1 cellular context compared by ENCODE assay signal in the genomic region with DNA sequence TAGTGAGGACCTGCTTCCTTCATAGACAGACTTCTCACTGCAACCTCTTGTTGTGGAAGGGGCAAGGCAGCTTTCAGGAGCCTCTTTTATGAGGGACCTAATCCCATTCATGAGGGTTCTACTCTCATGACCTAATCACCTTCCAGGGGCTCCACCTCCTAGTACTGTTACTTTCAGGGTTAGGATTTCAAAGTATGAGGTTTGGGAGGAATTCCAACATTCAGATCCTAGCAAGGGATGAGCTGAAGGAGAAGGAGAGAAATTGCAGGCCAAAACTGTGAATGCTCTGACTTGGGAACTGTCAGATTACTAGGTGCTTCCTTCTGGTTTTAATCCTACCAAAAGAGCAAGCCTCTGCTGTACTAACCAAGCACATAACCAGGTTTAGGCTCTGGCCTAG.
TF ChIP-seq lines count a peak whose summit lies in the region.

No MANE protein-coding gene starts in this region.

TF ChIP-seq in GM12878, 131 proteins besides CTCF, POLR2A, EP300 and RAD21 (continued from another document):
- TF ChIP-seq, protein P1, sequence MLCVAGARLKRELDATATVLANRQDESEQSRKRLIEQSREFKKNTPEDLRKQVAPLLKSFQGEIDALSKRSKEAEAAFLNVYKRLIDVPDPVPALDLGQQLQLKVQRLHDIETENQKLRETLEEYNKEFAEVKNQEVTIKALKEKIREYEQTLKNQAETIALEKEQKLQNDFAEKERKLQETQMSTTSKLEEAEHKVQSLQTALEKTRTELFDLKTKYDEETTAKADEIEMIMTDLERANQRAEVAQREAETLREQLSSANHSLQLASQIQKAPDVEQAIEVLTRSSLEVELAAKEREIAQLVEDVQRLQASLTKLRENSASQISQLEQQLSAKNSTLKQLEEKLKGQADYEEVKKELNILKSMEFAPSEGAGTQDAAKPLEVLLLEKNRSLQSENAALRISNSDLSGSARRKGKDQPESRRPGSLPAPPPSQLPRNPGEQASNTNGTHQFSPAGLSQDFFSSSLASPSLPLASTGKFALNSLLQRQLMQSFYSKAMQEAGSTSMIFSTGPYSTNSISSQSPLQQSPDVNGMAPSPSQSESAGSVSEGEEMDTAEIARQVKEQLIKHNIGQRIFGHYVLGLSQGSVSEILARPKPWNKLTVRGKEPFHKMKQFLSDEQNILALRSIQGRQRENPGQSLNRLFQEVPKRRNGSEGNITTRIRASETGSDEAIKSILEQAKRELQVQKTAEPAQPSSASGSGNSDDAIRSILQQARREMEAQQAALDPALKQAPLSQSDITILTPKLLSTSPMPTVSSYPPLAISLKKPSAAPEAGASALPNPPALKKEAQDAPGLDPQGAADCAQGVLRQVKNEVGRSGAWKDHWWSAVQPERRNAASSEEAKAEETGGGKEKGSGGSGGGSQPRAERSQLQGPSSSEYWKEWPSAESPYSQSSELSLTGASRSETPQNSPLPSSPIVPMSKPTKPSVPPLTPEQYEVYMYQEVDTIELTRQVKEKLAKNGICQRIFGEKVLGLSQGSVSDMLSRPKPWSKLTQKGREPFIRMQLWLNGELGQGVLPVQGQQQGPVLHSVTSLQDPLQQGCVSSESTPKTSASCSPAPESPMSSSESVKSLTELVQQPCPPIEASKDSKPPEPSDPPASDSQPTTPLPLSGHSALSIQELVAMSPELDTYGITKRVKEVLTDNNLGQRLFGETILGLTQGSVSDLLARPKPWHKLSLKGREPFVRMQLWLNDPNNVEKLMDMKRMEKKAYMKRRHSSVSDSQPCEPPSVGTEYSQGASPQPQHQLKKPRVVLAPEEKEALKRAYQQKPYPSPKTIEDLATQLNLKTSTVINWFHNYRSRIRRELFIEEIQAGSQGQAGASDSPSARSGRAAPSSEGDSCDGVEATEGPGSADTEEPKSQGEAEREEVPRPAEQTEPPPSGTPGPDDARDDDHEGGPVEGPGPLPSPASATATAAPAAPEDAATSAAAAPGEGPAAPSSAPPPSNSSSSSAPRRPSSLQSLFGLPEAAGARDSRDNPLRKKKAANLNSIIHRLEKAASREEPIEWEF (IDR thresholded peaks at IDR 0.05; ENCODE audit: insufficient replicate concordance, low read depth, low read length), result no peak
- TF ChIP-seq, protein P2, sequence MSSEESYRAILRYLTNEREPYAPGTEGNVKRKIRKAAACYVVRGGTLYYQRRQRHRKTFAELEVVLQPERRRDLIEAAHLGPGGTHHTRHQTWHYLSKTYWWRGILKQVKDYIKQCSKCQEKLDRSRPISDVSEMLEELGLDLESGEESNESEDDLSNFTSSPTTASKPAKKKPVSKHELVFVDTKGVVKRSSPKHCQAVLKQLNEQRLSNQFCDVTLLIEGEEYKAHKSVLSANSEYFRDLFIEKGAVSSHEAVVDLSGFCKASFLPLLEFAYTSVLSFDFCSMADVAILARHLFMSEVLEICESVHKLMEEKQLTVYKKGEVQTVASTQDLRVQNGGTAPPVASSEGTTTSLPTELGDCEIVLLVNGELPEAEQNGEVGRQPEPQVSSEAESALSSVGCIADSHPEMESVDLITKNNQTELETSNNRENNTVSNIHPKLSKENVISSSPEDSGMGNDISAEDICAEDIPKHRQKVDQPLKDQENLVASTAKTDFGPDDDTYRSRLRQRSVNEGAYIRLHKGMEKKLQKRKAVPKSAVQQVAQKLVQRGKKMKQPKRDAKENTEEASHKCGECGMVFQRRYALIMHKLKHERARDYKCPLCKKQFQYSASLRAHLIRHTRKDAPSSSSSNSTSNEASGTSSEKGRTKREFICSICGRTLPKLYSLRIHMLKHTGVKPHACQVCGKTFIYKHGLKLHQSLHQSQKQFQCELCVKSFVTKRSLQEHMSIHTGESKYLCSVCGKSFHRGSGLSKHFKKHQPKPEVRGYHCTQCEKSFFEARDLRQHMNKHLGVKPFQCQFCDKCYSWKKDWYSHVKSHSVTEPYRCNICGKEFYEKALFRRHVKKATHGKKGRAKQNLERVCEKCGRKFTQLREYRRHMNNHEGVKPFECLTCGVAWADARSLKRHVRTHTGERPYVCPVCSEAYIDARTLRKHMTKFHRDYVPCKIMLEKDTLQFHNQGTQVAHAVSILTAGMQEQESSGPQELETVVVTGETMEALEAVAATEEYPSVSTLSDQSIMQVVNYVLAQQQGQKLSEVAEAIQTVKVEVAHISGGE (CRISPR knock-in tag; IDR thresholded peaks at IDR 0.05), result no peak
- no peak for TF ChIP-seq SMAD1 (IDR thresholded peaks at IDR 0.05; ENCODE audit: low read depth, partially characterized antibody)
- no peak for TF ChIP-seq RB1 (IDR thresholded peaks at IDR 0.05; ENCODE audit: borderline replicate concordance)
- no peak for TF ChIP-seq ATF7 (IDR thresholded peaks at IDR 0.05; ENCODE audit: low read depth)
- no peak for TF ChIP-seq ZSCAN29 (IDR thresholded peaks at IDR 0.05)
- TF ChIP-seq MTA2 (IDR thresholded peaks at IDR 0.05; ENCODE audit: low read depth), result no peak
